ENCODE assay signal across 32 cellular contexts in genomic region chr9:114432323-114433067, GRCh38.
"Had no signal": no experiment of that assay in that cellular context is flagged by ENCODE, and none has a peak within 500 bp of the region (broad histone marks: within the 10 kb centered on the region; RNA-seq: fewer than 3 reads in every experiment).

No MANE protein-coding gene starts in this region.

- DNase-seq: activated B cell treated with CpG ODN at 0.5 μM for 24 hours; activated CD4-positive, alpha-beta memory T cell treated with anti-CD3 and anti-CD28 coated beads for 36 hours; activated CD4-positive, alpha-beta T cell treated with anti-CD3 and anti-CD28 coated beads, Interleukin-2, amount 10 ng/mL, durations not matched to agents 24 days and 14 days; activated CD8-positive, alpha-beta memory T cell treated with anti-CD3 and anti-CD28 coated beads, Interleukin-2, amount 10 ng/mL, durations not matched to agents 7 days and 5 days; activated CD8-positive, alpha-beta memory T cell treated with anti-CD3 and anti-CD28 coated beads, Interleukin-2, amount 50 U/mL, for 4 hours; activated CD8-positive, alpha-beta T cell treated with anti-CD3 and anti-CD28 coated beads, Interleukin-2, amount 10 ng/mL, durations not matched to agents 7 days and 5 days; activated naive CD4-positive, alpha-beta T cell treated with anti-CD3 and anti-CD28 coated beads for 36 hours; activated T-cell treated with anti-CD3 and anti-CD28 coated beads, Interleukin-2, amount 50 U/mL, for 1 hour; activated T-cell treated with anti-CD3 and anti-CD28 coated beads, Interleukin-2, amount 50 U/mL, for 48 hours; amniotic stem cell; anterior cingulate cortex; brain microvascular endothelial cell; effector memory CD4-positive, alpha-beta T cell; erythroblast; foreskin keratinocyte; gastrocnemius medialis; glutamatergic neuron; heart left ventricle; T-helper 1 cell; T-helper 17 cell; T1000; WERI-Rb-1 had no signal

- H3K4me1 ChIP-seq: foreskin keratinocyte, gastrocnemius medialis, heart left ventricle had no signal

- H3K36me3 ChIP-seq: brain microvascular endothelial cell, esophagus muscularis mucosa, gastrocnemius medialis, heart left ventricle, WERI-Rb-1 had no signal

- H3K27me3 ChIP-seq: dorsolateral prefrontal cortex, esophagus muscularis mucosa, foreskin keratinocyte, gastrocnemius medialis had no signal

- H3K4me3 Mint-ChIP-seq: activated B cell treated with CpG ODN at 0.5 μM for 24 hours; activated CD4-positive, alpha-beta memory T cell treated with anti-CD3 and anti-CD28 coated beads for 36 hours; activated CD4-positive, alpha-beta T cell treated with anti-CD3 and anti-CD28 coated beads, Interleukin-2, amount 10 ng/mL, durations not matched to agents 24 days and 14 days; activated CD8-positive, alpha-beta memory T cell treated with anti-CD3 and anti-CD28 coated beads, Interleukin-2, amount 10 ng/mL, durations not matched to agents 7 days and 5 days; activated CD8-positive, alpha-beta T cell treated with anti-CD3 and anti-CD28 coated beads, Interleukin-2, amount 10 ng/mL, durations not matched to agents 7 days and 5 days; activated naive CD4-positive, alpha-beta T cell treated with anti-CD3 and anti-CD28 coated beads for 36 hours; activated naive CD4-positive, alpha-beta T cell treated with anti-CD3 and anti-CD28 coated beads, Interleukin-2, amount 50 U/mL, for 24 hours; activated naive CD8-positive, alpha-beta T cell treated with anti-CD3 and anti-CD28 coated beads, Interleukin-2, amount 10 ng/mL, durations not matched to agents 7 days and 5 days; activated T-helper 1 cell treated with anti-CD3 and anti-CD28 coated beads, Interleukin-12 subunit alpha, Interleukin-12 subunit beta, Interleukin-2, Interleukin-4 antibody, amounts not matched to agents 30 ng/mL and 10 ng/mL and 1 ng/mL, durations not matched to agents 14 hours and 24 hours and 36 hours; dendritic cell treated with granulocyte-macrophage colony-stimulating factor and Interleukin-4, amounts not matched to agents 40 ng/mL and 50 ng/mL, for 4 days; T-helper 17 cell; T-helper 2 cell treated with Interferon-gamma antibody and Interleukin-4, amounts not matched to agents 5 μg/mL and 100 μg/mL, for 36 hours had no signal

- H3K9me3 ChIP-seq: esophagus muscularis mucosa, gastrocnemius medialis, heart left ventricle had no signal

- H3K4me1 Mint-ChIP-seq: activated B cell treated with CpG ODN at 0.5 μM for 24 hours had no signal

- H3K9me3 Mint-ChIP-seq: activated B cell treated with CpG ODN at 0.5 μM for 24 hours; activated CD4-positive, alpha-beta memory T cell treated with anti-CD3 and anti-CD28 coated beads for 36 hours; activated CD4-positive, alpha-beta T cell treated with anti-CD3 and anti-CD28 coated beads, Interleukin-2, amount 10 ng/mL, durations not matched to agents 24 days and 14 days; activated naive CD4-positive, alpha-beta T cell treated with anti-CD3 and anti-CD28 coated beads for 36 hours; activated naive CD4-positive, alpha-beta T cell treated with anti-CD3 and anti-CD28 coated beads, Interleukin-2, amount 50 U/mL, for 24 hours; activated naive CD8-positive, alpha-beta T cell treated with anti-CD3 and anti-CD28 coated beads, Interleukin-2, amount 10 ng/mL, durations not matched to agents 7 days and 5 days; activated T-helper 1 cell treated with anti-CD3 and anti-CD28 coated beads, Interleukin-12 subunit alpha, Interleukin-12 subunit beta, Interleukin-2, Interleukin-4 antibody, amounts not matched to agents 30 ng/mL and 10 ng/mL and 1 ng/mL, durations not matched to agents 14 hours and 24 hours and 36 hours; dendritic cell treated with granulocyte-macrophage colony-stimulating factor and Interleukin-4, amounts not matched to agents 40 ng/mL and 50 ng/mL, for 4 days; T-helper 2 cell treated with Interferon-gamma antibody and Interleukin-4, amounts not matched to agents 5 μg/mL and 100 μg/mL, for 36 hours had no signal

- H3K4me3 ChIP-seq: coronary artery, dorsolateral prefrontal cortex, esophagus muscularis mucosa, gastrocnemius medialis, heart left ventricle had no signal

- ATAC-seq: activated CD4-positive, CD25-positive, alpha-beta regulatory T cell treated with anti-CD3 and anti-CD28 coated beads, Interleukin-2, amount 50 U/mL, for 24 hours; activated CD8-positive, alpha-beta memory T cell treated with anti-CD3 and anti-CD28 coated beads, Interleukin-2, amount 10 ng/mL, durations not matched to agents 7 days and 5 days; activated CD8-positive, alpha-beta T cell treated with anti-CD3 and anti-CD28 coated beads, Interleukin-2, amount 10 ng/mL, durations not matched to agents 7 days and 5 days; foreskin keratinocyte; gastrocnemius medialis; heart left ventricle; T-helper 17 cell had no signal

- FAIRE-seq: astrocyte had no signal

- H3K27ac ChIP-seq: brain microvascular endothelial cell, coronary artery, esophagus muscularis mucosa, foreskin keratinocyte, gastrocnemius medialis, heart left ventricle, WERI-Rb-1 had no signal

- H3K27me3 Mint-ChIP-seq: activated B cell treated with CpG ODN at 0.5 μM for 24 hours; activated CD4-positive, alpha-beta memory T cell treated with anti-CD3 and anti-CD28 coated beads for 36 hours; activated CD8-positive, alpha-beta memory T cell treated with anti-CD3 and anti-CD28 coated beads, Interleukin-2, amount 10 ng/mL, durations not matched to agents 7 days and 5 days; activated naive CD4-positive, alpha-beta T cell treated with anti-CD3 and anti-CD28 coated beads, Interleukin-2, amount 50 U/mL, for 24 hours had no signal

- H3K27ac Mint-ChIP-seq: activated B cell treated with CpG ODN at 0.5 μM for 24 hours; activated CD4-positive, alpha-beta memory T cell treated with anti-CD3 and anti-CD28 coated beads for 36 hours; activated CD4-positive, alpha-beta T cell treated with anti-CD3 and anti-CD28 coated beads, Interleukin-2, amount 10 ng/mL, durations not matched to agents 24 days and 14 days; activated CD8-positive, alpha-beta memory T cell treated with anti-CD3 and anti-CD28 coated beads, Interleukin-2, amount 10 ng/mL, durations not matched to agents 7 days and 5 days; activated CD8-positive, alpha-beta T cell treated with anti-CD3 and anti-CD28 coated beads, Interleukin-2, amount 10 ng/mL, durations not matched to agents 7 days and 5 days; activated naive CD4-positive, alpha-beta T cell treated with anti-CD3 and anti-CD28 coated beads for 36 hours; activated naive CD4-positive, alpha-beta T cell treated with anti-CD3 and anti-CD28 coated beads, Interleukin-2, amount 50 U/mL, for 24 hours; activated naive CD8-positive, alpha-beta T cell treated with anti-CD3 and anti-CD28 coated beads, Interleukin-2, amount 10 ng/mL, durations not matched to agents 7 days and 5 days; activated T-helper 1 cell treated with anti-CD3 and anti-CD28 coated beads, Interleukin-12 subunit alpha, Interleukin-12 subunit beta, Interleukin-2, Interleukin-4 antibody, amounts not matched to agents 30 ng/mL and 10 ng/mL and 1 ng/mL, durations not matched to agents 14 hours and 24 hours and 36 hours; dendritic cell treated with granulocyte-macrophage colony-stimulating factor and Interleukin-4, amounts not matched to agents 40 ng/mL and 50 ng/mL, for 4 days; T-helper 17 cell; T-helper 2 cell treated with Interferon-gamma antibody and Interleukin-4, amounts not matched to agents 5 μg/mL and 100 μg/mL, for 36 hours had no signal
